Comparison of ENCODE assay signal across 1 cellular context in the genomic region with DNA sequence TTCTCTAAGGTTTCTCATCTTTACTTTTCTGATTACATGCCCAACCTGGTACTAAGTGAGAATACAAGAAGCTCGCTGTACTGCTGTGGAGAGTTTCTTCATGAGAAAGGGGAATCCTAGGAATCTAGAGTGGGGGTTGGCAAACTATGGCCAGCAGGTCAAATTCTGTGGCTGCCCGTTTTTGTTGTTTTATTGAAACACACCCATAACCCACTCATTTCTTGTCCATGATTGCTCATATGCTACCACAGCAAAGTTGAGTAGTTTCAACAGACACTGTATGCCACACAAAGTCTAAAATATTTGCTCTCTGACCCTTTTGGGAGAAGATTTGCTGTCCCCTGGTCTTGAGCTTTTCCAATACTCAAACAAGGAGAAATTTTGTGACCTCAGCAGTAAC.
TF ChIP-seq lines count a peak whose summit lies in the region.

No MANE protein-coding gene starts in this region.

TF ChIP-seq in IMR-90, 13 proteins besides CTCF, POLR2A, EP300 and RAD21:
- TF ChIP-seq RCOR1 (IDR thresholded peaks at IDR 0.05; ENCODE audit: insufficient replicate concordance, low read length) = no peak
- no peak for TF ChIP-seq FOS (IDR thresholded peaks at IDR 0.05; ENCODE audit: low read depth, low read length)
- no peak; the same call in 1 of the 2 replicates for TF ChIP-seq MAFK (IDR thresholded peaks at IDR 0.05; ENCODE audit: low read depth, low read length)
- TF ChIP-seq MXI1 (IDR thresholded peaks at IDR 0.05; ENCODE audit: borderline replicate concordance, low read depth, low read length) = no peak
- no peak for TF ChIP-seq BHLHE40 (IDR thresholded peaks at IDR 0.05; ENCODE audit: low read depth, low read length)
- no peak for TF ChIP-seq RFX5 (IDR thresholded peaks at IDR 0.05; ENCODE audit: low read depth, low read length)
- no peak for TF ChIP-seq SMC3 (IDR thresholded peaks at IDR 0.05; ENCODE audit: low read depth, low read length)
